ENCODE assay signal across 15 cellular contexts in genomic region chr4:152676052-152676854, GRCh38. TPM values are rescaled to one million over a fixed set of nuclear protein-coding genes. Genes with fewer than 3 reads are reported as not detected.
A peak's percentile ranks its signal among the peaks of the same experiment; 100 is the strongest.
DNase-seq lines count a peak whose midpoint lies in the region; ATAC-seq and TF ChIP-seq lines count a peak whose summit lies in the region.
"Had no signal": no experiment of that assay in that cellular context is flagged by ENCODE, and none has a peak within 500 bp of the region (broad histone marks: within the 10 kb centered on the region; RNA-seq: fewer than 3 reads in every experiment).

No MANE protein-coding gene starts in this region.

- intact Hi-C loops in CD4-positive, alpha-beta T cell (cut with DNase I, micrococcal nuclease): loop anchor here in 1 of 2 experiments (5.0 kb wide), 1 partner anchor 139 kb away; the partner anchor contains the start of gene FBXW7
- intact Hi-C loops in mammary epithelial cell (cut with micrococcal nuclease) (loop anchor here (2.0 kb wide), 1 partner anchor 103 kb away; the partner anchor contains the start of genes ARFIP1 and TIGD4), left cardiac atrium (cut with DNase I) (no loop called here)

- DNase-seq in CD4-positive, alpha-beta T cell: no peak
- no peak for DNase-seq in mammary epithelial cell
- DNase-seq in G401 (ENCODE audit: low spot score): no peak
- DNase-seq in left cardiac atrium: no peak
- no peak for DNase-seq in NCI-H524 treated with DMSO at 0.1 percent for 48 hours (lab: John Stamatoyannopoulos, UW)
- no peak for DNase-seq in NCI-H774 (lab: John Stamatoyannopoulos, UW)
- DNase-seq: activated T-cell treated with anti-CD3 and anti-CD28 coated beads for 4 hours; dorsolateral prefrontal cortex; NCI-H446 treated with DMSO at 0.1 percent for 48 hours; Right ventricle myocardium superior; stimulated activated CD4-positive, alpha-beta T cell treated with anti-CD3 and anti-CD28 coated beads, Interleukin-12 subunit alpha, Interleukin-12 subunit beta, amount 100 ng/mL, for 4 hours had no signal

- peaks cover 72% of the 10 kb centered on the region for H3K79me2 ChIP-seq in mammary epithelial cell (ENCODE audit: insufficient read depth, low read length)

- H3K9me3 ChIP-seq in CD4-positive, alpha-beta T cell (ENCODE audit: control insufficient read depth, low read length): no peaks in the 10 kb centered on the region
- no peaks in the 10 kb centered on the region for H3K9me3 ChIP-seq in mammary epithelial cell (replicated peaks; ENCODE audit: insufficient read depth, low read length)
- H3K9me3 ChIP-seq: vagina had no signal

- no peak for TF ChIP-seq CTCF in CD4-positive, alpha-beta T cell (IDR thresholded peaks at IDR 0.05)
- no peak for TF ChIP-seq CTCF in mammary epithelial cell (conservative IDR thresholded peaks at IDR 0.05 in 1 of 2, IDR thresholded peaks at IDR 0.05 in 1 of 2; ENCODE audit: extremely low read depth in 1 of 2, insufficient read depth in 1 of 2, low read depth in 1 of 2, low read length in 2 of 2)

- H3K4me3 ChIP-seq in mammary epithelial cell (replicated peaks in 1 of 3; ENCODE audit: insufficient read depth in 1 of 3, low read depth in 2 of 3, low read length in 3 of 3): no peak overlapping the region
- H3K4me3 ChIP-seq: dorsolateral prefrontal cortex, vagina had no signal

- BruUV-seq in mammary epithelial cell (replicated peaks; lab: Mats Ljungman, UMichigan): no TSS peak

- H3K27me3 ChIP-seq in CD4-positive, alpha-beta T cell (ENCODE audit: control insufficient read depth, insufficient read depth, low read length): no peaks in the 10 kb centered on the region
- no peaks in the 10 kb centered on the region for H3K27me3 ChIP-seq in mammary epithelial cell (ENCODE audit: insufficient read depth, low read length)
- H3K27me3 ChIP-seq: vagina had no signal

- H3K27ac ChIP-seq in CD4-positive, alpha-beta T cell (ENCODE audit: low read depth, low read length): no peak overlapping the region
- no peak overlapping the region for H3K27ac ChIP-seq in mammary epithelial cell (ENCODE audit: insufficient read depth, low read depth, low read length)
- H3K27ac ChIP-seq: dorsolateral prefrontal cortex, vagina had no signal

- H3K9ac ChIP-seq in mammary epithelial cell (ENCODE audit: insufficient read depth, low read length): no peak overlapping the region

- H4K20me1 ChIP-seq in mammary epithelial cell (ENCODE audit: insufficient read depth, low read length): no peaks in the 10 kb centered on the region

- ATAC-seq in CD4-positive, alpha-beta T cell (ENCODE audit: poor library complexity): no peak
- peak; percentile 46 for ATAC-seq in GM19023 (IDR thresholded peaks at IDR 0.05; ENCODE audit: unreplicated experiment)
- ATAC-seq in HG02852 (IDR thresholded peaks at IDR 0.05; ENCODE audit: unreplicated experiment): peak; percentile 40
- no peak for ATAC-seq in left cardiac atrium

- no peaks in the 10 kb centered on the region for H3K27me3 Mint-ChIP-seq in CD4-positive, alpha-beta T cell

- peaks cover 60% of the 10 kb centered on the region for H3K4me1 Mint-ChIP-seq in CD4-positive, alpha-beta T cell (ENCODE audit: low read depth)

- peak overlapping the region; percentile 57 for H3K4me3 Mint-ChIP-seq in CD4-positive, alpha-beta T cell
- H3K4me3 Mint-ChIP-seq: neural crest cell had no signal

- H3K4me2 ChIP-seq in mammary epithelial cell (ENCODE audit: insufficient read depth, low read depth, low read length): peak overlapping the region; percentile 58

- H3K4me1 ChIP-seq in mammary epithelial cell (ENCODE audit: insufficient read depth, low read length): peaks cover 42% of the 10 kb centered on the region

- POLR2A ChIA-PET in CD4-positive, alpha-beta T cell (lab: Charles Lee): no interaction called here

- 97% methylated on average over 3 of the region's 3 CpGs for WGBS in mammary epithelial cell (ENCODE audit: low coverage, missing lambda C conversion rate)

- H3K27ac Mint-ChIP-seq in CD4-positive, alpha-beta T cell: peak overlapping the region; percentile 4

- H2AFZ ChIP-seq in mammary epithelial cell (ENCODE audit: low read depth, low read length): no peak overlapping the region

- dilution Hi-C loops in mammary epithelial cell (cut with HindIII; ENCODE audit: low sequenced_read_pairs): no loop called here

- CTCF ChIA-PET in CD4-positive, alpha-beta T cell (lab: Charles Lee): interaction anchor here (1.6 kb wide), 1 partner anchor 175 kb away, joined by 5 read pairs; no protein-coding TSS in a partner anchor
- CTCF ChIA-PET in mammary epithelial cell (lab: Charles Lee; ENCODE audit: low non-redundant PET): no interaction called here

- in situ Hi-C loops in mammary epithelial cell (cut with MboI; ENCODE audit: low sequenced_read_pairs in 2 of 2): no loop called here
- in situ Hi-C loops in G401 (cut with HindIII; ENCODE audit: low sequenced_read_pairs): no loop called here

- H3K36me3 ChIP-seq in mammary epithelial cell (ENCODE audit: insufficient read depth, low read length): peaks cover 2% of the 10 kb centered on the region
- H3K36me3 ChIP-seq: vagina had no signal

- no peaks in the 10 kb centered on the region for H3K9me3 Mint-ChIP-seq in CD4-positive, alpha-beta T cell
- H3K9me3 Mint-ChIP-seq: neural crest cell had no signal

- H3K36me3 Mint-ChIP-seq in CD4-positive, alpha-beta T cell (ENCODE audit: low read depth): peaks cover 45% of the 10 kb centered on the region

RNA-seq across cellular contexts. Expression of gene TMEM154, which starts 3.5 kb away (rescaled TPM):
- total RNA-seq in CD4-positive, alpha-beta T cell: 10 to 100 TPM; 13.6 to 16.7 TPM
- total RNA-seq in mammary epithelial cell (100 to 1,000 TPM in 1 of 2 donors, 10 to 100 TPM in 1; 15.2 to 119 TPM), left cardiac atrium (1 to 10 TPM; 2.8 to 4.4 TPM)
- 22.9 TPM for polyA plus RNA-seq in mammary epithelial cell
- polyA minus RNA-seq in mammary epithelial cell: 40.9 TPM
- not detected in 2 replicates for total RNA-seq in G401 (2014; rRNA removed; shearing (Covaris generic))

Comparison
In these comparisons a context has a peak if more than half of its experiments do, and no peak if none do; other contexts are left out.
1. ATAC-seq: peak in GM19023 (single experiment) and HG02852 (single experiment); none in CD4-positive, alpha-beta T cell (single experiment) and left cardiac atrium (0 of 2).